Comparison of ENCODE assay signal across 8 cellular contexts in genomic region chr10:6086375-6087233, GRCh38. TPM values are rescaled to one million over a fixed set of nuclear protein-coding genes. Genes with fewer than 3 reads are reported as not detected.
DNase-seq lines count a peak whose midpoint lies in the region; ATAC-seq and TF ChIP-seq lines count a peak whose summit lies in the region.

No MANE protein-coding gene starts in this region.

- TF ChIP-seq EP300 in stomach (IDR thresholded peaks at IDR 0.05): no peak

- H3K27me3 Mint-ChIP-seq in CD8-positive, alpha-beta T cell (ENCODE audit: low read depth): peaks cover 3% of the 10 kb centered on the region

- peak; percentile 34 for ATAC-seq in CD8-positive, alpha-beta T cell
- ATAC-seq in GM21390 (IDR thresholded peaks at IDR 0.05; ENCODE audit: unreplicated experiment) (peak; percentile 52), RWPE2 (ENCODE audit: low read depth) (peak; percentile 55), foreskin keratinocyte (peak; percentile 72)

- POLR2A ChIA-PET in CD8-positive, alpha-beta T cell (lab: Charles Lee): interaction anchor here (0.5 to 2.3 kb wide), 14 partner anchors 10 to 1324 kb away, joined by 3 to 15 read pairs (median 4); partner anchors contain the start of gene SFMBT2

- no peaks in the 10 kb centered on the region for H3K9me3 ChIP-seq in CD8-positive, alpha-beta T cell (ENCODE audit: low read length)
- no peaks in the 10 kb centered on the region for H3K9me3 ChIP-seq in RWPE2 (ENCODE audit: severe bottlenecking)
- H3K9me3 ChIP-seq in neutrophil: no peaks in the 10 kb centered on the region
- no peaks in the 10 kb centered on the region for H3K9me3 ChIP-seq in stomach

- 14 to 18% (median 15%) methylated on average over 19 of the region's 19 CpGs for WGBS in stomach, 5 donors

- H3K27ac ChIP-seq in CD8-positive, alpha-beta T cell (ENCODE audit: low read depth, low read length): no peak overlapping the region
- H3K27ac ChIP-seq in RWPE2 (ENCODE audit: poor library complexity, severe bottlenecking) (no peak overlapping the region), foreskin keratinocyte (no peak overlapping the region), neutrophil (peak overlapping the region; percentile 32), stomach (peak overlapping the region; percentile 46 to 62 (median 60))

- H3K4me3 ChIP-seq in CD8-positive, alpha-beta T cell (ENCODE audit: low read depth, low read length): peak overlapping the region; percentile 33
- H3K4me3 ChIP-seq in RWPE2 (ENCODE audit: severe bottlenecking) (no peak overlapping the region), neutrophil (ENCODE audit: low read depth in 1 of 2, low read length in 1 of 2) (peak overlapping the region in 1 of 2 experiments; percentile 5), stomach (peak overlapping the region in 1 of 4 donors; percentile 16)

- peaks cover 6% of the 10 kb centered on the region for H3K36me3 Mint-ChIP-seq in CD8-positive, alpha-beta T cell

- H3K4me1 Mint-ChIP-seq in CD8-positive, alpha-beta T cell (ENCODE audit: low read depth): peaks cover 50% of the 10 kb centered on the region

- peak overlapping the region; percentile 80 for H3K4me3 Mint-ChIP-seq in CD8-positive, alpha-beta T cell

- no peaks in the 10 kb centered on the region for H3K36me3 ChIP-seq in CD8-positive, alpha-beta T cell (ENCODE audit: insufficient read depth, low read length)
- H3K36me3 ChIP-seq in RWPE2 (ENCODE audit: low read depth) (no peaks in the 10 kb centered on the region), neutrophil (no peaks in the 10 kb centered on the region), stomach (no peaks in the 10 kb centered on the region)

- H3K27ac Mint-ChIP-seq in CD8-positive, alpha-beta T cell: peak overlapping the region; percentile 73

- TF ChIP-seq POLR2A in stomach (IDR thresholded peaks at IDR 0.05): no peak

- peaks cover 50% of the 10 kb centered on the region for H3K4me1 ChIP-seq in CD8-positive, alpha-beta T cell (ENCODE audit: insufficient read depth, low read length)
- peaks cover 7% of the 10 kb centered on the region for H3K4me1 ChIP-seq in RWPE2 (ENCODE audit: insufficient read depth, poor library complexity, severe bottlenecking)
- H3K4me1 ChIP-seq in foreskin keratinocyte: peaks cover 12% of the 10 kb centered on the region
- peaks cover 35 to 38% of the 10 kb centered on the region in 2 experiments for H3K4me1 ChIP-seq in neutrophil (ENCODE audit: control insufficient read depth in 1 of 2, insufficient read depth in 1 of 2, low read depth in 1 of 2, low read length in 1 of 2)
- H3K4me1 ChIP-seq in stomach: peaks cover 23 to 56% (median 38%) of the 10 kb centered on the region in 4 donors

- no peaks in the 10 kb centered on the region for H3K9me3 Mint-ChIP-seq in CD8-positive, alpha-beta T cell

- no peaks in the 10 kb centered on the region for H3K27me3 ChIP-seq in CD8-positive, alpha-beta T cell (ENCODE audit: insufficient read depth, low read length)
- H3K27me3 ChIP-seq in RWPE2 (ENCODE audit: insufficient read depth, poor library complexity, severe bottlenecking) (no peaks in the 10 kb centered on the region), foreskin keratinocyte (peaks cover 24% of the 10 kb centered on the region), neutrophil (peaks cover 12% of the 10 kb centered on the region), stomach (peaks cover 0 to 26% (median 0%) of the 10 kb centered on the region in 3 donors)

- intact Hi-C loops in CD8-positive, alpha-beta T cell (cut with DNase I, micrococcal nuclease): loop anchor here (5.0 kb wide), 3 partner anchors 76 to 274 kb away; partner anchors contain the start of genes GDI2 (in 1 of the 2) and PFKFB3 (in 1 of the 2)
- intact Hi-C loops in stomach (cut with DNase I; ENCODE audit: low total_unique reads): loop anchor here (10.0 kb wide), 1 partner anchor 72 kb away; no protein-coding TSS in a partner anchor

- peak; percentile 95 for TF ChIP-seq CTCF in CD8-positive, alpha-beta T cell (IDR thresholded peaks at IDR 0.05)
- TF ChIP-seq CTCF in RWPE2 (IDR thresholded peaks at IDR 0.05; ENCODE audit: poor library complexity, severe bottlenecking): peak; percentile 79
- peak; percentile 88 for TF ChIP-seq CTCF in foreskin keratinocyte (conservative IDR thresholded peaks at IDR 0.05)
- TF ChIP-seq CTCF in neutrophil (IDR thresholded peaks at IDR 0.05): peak; percentile 83
- peak in 5 of 7 experiments; percentile 57 to 76 (median 67) for TF ChIP-seq CTCF in stomach (IDR thresholded peaks at IDR 0.05)

- DNase-seq in CD8-positive, alpha-beta T cell: peak; percentile 64 to 91 (median 84)
- peak; percentile 91 for DNase-seq in LHCN-M2 (ENCODE audit: low read depth)
- DNase-seq in RWPE2 (ENCODE audit: low spot score): no peak
- DNase-seq in activated gamma-delta T cell (lab: John Stamatoyannopoulos, UW): peak; percentile 44
- DNase-seq in foreskin keratinocyte: peak; percentile 42 to 69
- peak; percentile 88 for DNase-seq in stomach

- CTCF ChIA-PET in CD8-positive, alpha-beta T cell (lab: Charles Lee): interaction anchor here (0.6 to 3.4 kb wide), 54 partner anchors 8 to 594 kb away, joined by 3 to 94 read pairs (median 4); partner anchors contain the start of gene IL2RA

RNA-seq across cellular contexts. Expression of gene RBM17, which starts 2.2 kb away (rescaled TPM):
- total RNA-seq in CD8-positive, alpha-beta T cell: 100 to 1,000 TPM; 151 to 160 TPM
- 29.8 and 39.7 TPM in 2 replicates for total RNA-seq in LHCN-M2 (2014; rRNA removed)
- polyA plus RNA-seq in LHCN-M2 (2012): 41.4 TPM
- total RNA-seq in foreskin keratinocyte: 65.9 and 87.2 TPM in 2 replicates
- 81.3 and 105 TPM in 2 replicates for polyA plus RNA-seq in foreskin keratinocyte
- total RNA-seq in stomach: 100 to 1,000 TPM in 3 of 5 donors, 10 to 100 TPM in 2; 71.0 to 168 (median 105) TPM
- 10 to 100 TPM; 41.4 to 58.5 (median 50.9) TPM for polyA plus RNA-seq in stomach

RNA-seq across cellular contexts. Expression of gene IL2RA, which starts 24.4 kb away (rescaled TPM):
- total RNA-seq in CD8-positive, alpha-beta T cell: 1 to 10 TPM; 1.8 to 2.5 TPM
- total RNA-seq in LHCN-M2 (2014; rRNA removed) (not detected in 2 replicates), foreskin keratinocyte (not detected in 2 replicates), stomach (1 to 10 TPM in 2 of 5 donors, under 1 TPM in 1, not detected in 2; 0.45 to 2.3 (median 1.5) TPM)
- polyA plus RNA-seq in LHCN-M2 (2012): not detected
- polyA plus RNA-seq in foreskin keratinocyte (not detected in 2 replicates), stomach (1 to 10 TPM in 1 of 3 donors, under 1 TPM in 2; 0.46 to 1.3 (median 0.60) TPM)

Comparison
In these comparisons a context has a peak if more than half of its experiments do, and no peak if none do; other contexts are left out.
1. H3K27ac ChIP-seq: peak in neutrophil (single experiment) and stomach (5 of 5); none in CD8-positive, alpha-beta T cell (single experiment), RWPE2 (single experiment) and foreskin keratinocyte (single experiment).
2. Peak in every context shown above with its lines, with median percentiles within 50 percentile points of each other: ATAC-seq and CTCF ChIP-seq.